In genomic region chr1:225260319-225260718, GRCh38 we compare ENCODE assay signal across 7 cellular contexts.
"Had no signal": no experiment of that assay in that cellular context is flagged by ENCODE, and none has a peak within 500 bp of the region (broad histone marks: within the 10 kb centered on the region; RNA-seq: fewer than 3 reads in every experiment).

No MANE protein-coding gene starts in this region.

- DNase-seq: GDM1, GF-D8 had no signal

- FAIRE-seq: GM12878, GM12891, GM12892, GM18507, GM19239 had no signal

- H3K4me3 ChIP-seq: GM12878 had no signal

- ATAC-seq: GM12878 had no signal
